In genomic region chr16:88568710-88569613, GRCh38 we compare ENCODE assay signal across 8 cellular contexts. TPM values are rescaled to one million over a fixed set of nuclear protein-coding genes. Genes with fewer than 3 reads are reported as not detected.
DNase-seq lines count a peak whose midpoint lies in the region; ATAC-seq and TF ChIP-seq lines count a peak whose summit lies in the region.

No MANE protein-coding gene starts in this region.

- no peaks in the 10 kb centered on the region for H3K27me3 ChIP-seq in iPS-20b (ENCODE audit: insufficient read depth, low read length)
- no peaks in the 10 kb centered on the region for H3K27me3 ChIP-seq in subcutaneous abdominal adipose tissue (ENCODE audit: control insufficient read depth in 5 of 5, insufficient read depth in 4 of 5, low read length in 5 of 5)

- TF ChIP-seq CTCF in GM10248 (IDR thresholded peaks at IDR 0.05; ENCODE audit: control extremely low read depth, extremely low read depth, low read depth, missing control alignments), result no peak

- POLR2A ChIA-PET in activated CD8-positive, alpha-beta T cell treated with anti-CD3 and anti-CD28 coated beads, Interleukin-2, amount 10 ng/mL, durations not matched to agents 7 days and 5 days (lab: Charles Lee), result interaction anchor here (1.6 to 1.8 kb wide), 2 partner anchors 51 to 68 kb away, joined by 6 read pairs; no protein-coding TSS in a partner anchor
- POLR2A ChIA-PET in GM10248 (lab: Yijun Ruan, JAX), result no interaction called here

- H3K36me3 ChIP-seq in iPS-20b (ENCODE audit: insufficient read depth, low read depth, low read length) (peaks cover 15% of the 10 kb centered on the region; the same call in 1 of the 2 replicates), subcutaneous abdominal adipose tissue (ENCODE audit: control insufficient read depth in 5 of 5, insufficient read depth in 5 of 5, low read length in 5 of 5) (peaks cover 0 to 20% (median 4%) of the 10 kb centered on the region in 5 donors)

- no peaks in the 10 kb centered on the region for H3K27me3 Mint-ChIP-seq in T-helper 2 cell treated with Interferon-gamma antibody and Interleukin-4, amounts not matched to agents 5 μg/mL and 100 μg/mL, for 36 hours (ENCODE audit: low read depth)
- H3K27me3 Mint-ChIP-seq in activated CD8-positive, alpha-beta T cell treated with anti-CD3 and anti-CD28 coated beads, Interleukin-2, amount 10 ng/mL, durations not matched to agents 7 days and 5 days (ENCODE audit: low read depth), result no peaks in the 10 kb centered on the region

- CTCF ChIA-PET in activated CD8-positive, alpha-beta T cell treated with anti-CD3 and anti-CD28 coated beads, Interleukin-2, amount 10 ng/mL, durations not matched to agents 7 days and 5 days (lab: Charles Lee), result interaction anchor here (1.1 kb wide), 1 partner anchor 10 kb away, joined by 5 read pairs; no protein-coding TSS in a partner anchor
- CTCF ChIA-PET in GM10248 (lab: Yijun Ruan, JAX), result no interaction called here

- peaks cover 8% of the 10 kb centered on the region; the same call in 1 of the 2 replicates for H3K4me1 ChIP-seq in iPS-20b (ENCODE audit: insufficient read depth, low read length)
- H3K4me1 ChIP-seq in subcutaneous abdominal adipose tissue (ENCODE audit: control insufficient read depth in 5 of 5, insufficient read depth in 5 of 5, low read length in 5 of 5), result peaks cover 8 to 25% (median 22%) of the 10 kb centered on the region in 5 donors

- no peaks in the 10 kb centered on the region for H3K9me3 Mint-ChIP-seq in T-helper 2 cell treated with Interferon-gamma antibody and Interleukin-4, amounts not matched to agents 5 μg/mL and 100 μg/mL, for 36 hours
- no peaks in the 10 kb centered on the region for H3K9me3 Mint-ChIP-seq in activated CD8-positive, alpha-beta T cell treated with anti-CD3 and anti-CD28 coated beads, Interleukin-2, amount 10 ng/mL, durations not matched to agents 7 days and 5 days (ENCODE audit: insufficient read depth)

- peak overlapping the region; percentile 92; the same call in 1 of the 2 replicates for H3K9ac ChIP-seq in iPS-20b (ENCODE audit: low read depth, low read length)
- H3K9ac ChIP-seq in subcutaneous abdominal adipose tissue (ENCODE audit: low read length in 5 of 5), result peak overlapping the region; percentile 45 to 83 (median 67)

- DNase-seq in T-helper 2 cell treated with Interferon-gamma antibody and Interleukin-4, amounts not matched to agents 5 μg/mL and 100 μg/mL, for 36 hours (ENCODE audit: low spot score), result no peak
- DNase-seq in T-helper 2 cell (no peak), GM10248 (ENCODE audit: extremely low spot score) (no peak), HK-2 (ENCODE audit: unreplicated experiment) (no peak)
- DNase-seq in activated CD8-positive, alpha-beta T cell treated with anti-CD3 and anti-CD28 coated beads, Interleukin-2, amount 10 ng/mL, durations not matched to agents 7 days and 5 days, result no peak
- DNase-seq in stimulated activated naive CD4-positive, alpha-beta T cell treated with Interleukin-2 at 50 U/mL for 16 hours (lab: John Stamatoyannopoulos, UW), result no peak

- peaks cover 17% of the 10 kb centered on the region for H3K36me3 Mint-ChIP-seq in T-helper 2 cell treated with Interferon-gamma antibody and Interleukin-4, amounts not matched to agents 5 μg/mL and 100 μg/mL, for 36 hours (ENCODE audit: low read depth)
- H3K36me3 Mint-ChIP-seq in activated CD8-positive, alpha-beta T cell treated with anti-CD3 and anti-CD28 coated beads, Interleukin-2, amount 10 ng/mL, durations not matched to agents 7 days and 5 days (ENCODE audit: low read depth), result peaks cover 23% of the 10 kb centered on the region

- H3K4me3 ChIP-seq in iPS-20b (ENCODE audit: low read length) (peak overlapping the region; percentile 96), subcutaneous abdominal adipose tissue (ENCODE audit: low read depth in 1 of 5, low read length in 5 of 5) (peak overlapping the region; percentile 69 to 80 (median 78))

- peaks cover 26% of the 10 kb centered on the region for H3K4me1 Mint-ChIP-seq in T-helper 2 cell treated with Interferon-gamma antibody and Interleukin-4, amounts not matched to agents 5 μg/mL and 100 μg/mL, for 36 hours (ENCODE audit: low read depth)
- peaks cover 41% of the 10 kb centered on the region for H3K4me1 Mint-ChIP-seq in activated CD8-positive, alpha-beta T cell treated with anti-CD3 and anti-CD28 coated beads, Interleukin-2, amount 10 ng/mL, durations not matched to agents 7 days and 5 days (ENCODE audit: low read depth)

- peak overlapping the region; percentile 81 for H3K4me3 Mint-ChIP-seq in T-helper 2 cell treated with Interferon-gamma antibody and Interleukin-4, amounts not matched to agents 5 μg/mL and 100 μg/mL, for 36 hours
- peak overlapping the region; percentile 82 for H3K4me3 Mint-ChIP-seq in activated CD8-positive, alpha-beta T cell treated with anti-CD3 and anti-CD28 coated beads, Interleukin-2, amount 10 ng/mL, durations not matched to agents 7 days and 5 days

- H3K9me3 ChIP-seq in iPS-20b (ENCODE audit: insufficient read depth, low read depth, low read length), result no peaks in the 10 kb centered on the region
- H3K9me3 ChIP-seq in subcutaneous abdominal adipose tissue (ENCODE audit: control insufficient read depth in 5 of 5, low read length in 5 of 5), result no peaks in the 10 kb centered on the region

- ATAC-seq in activated CD8-positive, alpha-beta T cell treated with anti-CD3 and anti-CD28 coated beads, Interleukin-2, amount 10 ng/mL, durations not matched to agents 7 days and 5 days, result no peak

- H3K27ac ChIP-seq in iPS-20b (ENCODE audit: low read length) (no peak overlapping the region), subcutaneous abdominal adipose tissue (ENCODE audit: low read depth, low read length) (no peak overlapping the region)

- peak overlapping the region; percentile 80 for H3K27ac Mint-ChIP-seq in T-helper 2 cell treated with Interferon-gamma antibody and Interleukin-4, amounts not matched to agents 5 μg/mL and 100 μg/mL, for 36 hours
- H3K27ac Mint-ChIP-seq in activated CD8-positive, alpha-beta T cell treated with anti-CD3 and anti-CD28 coated beads, Interleukin-2, amount 10 ng/mL, durations not matched to agents 7 days and 5 days, result peak overlapping the region; percentile 88

RNA-seq across cellular contexts. Expression of gene ZC3H18, which starts 1.2 kb away (rescaled TPM):
- 10 to 100 TPM; 80.9 to 90.0 TPM for total RNA-seq in activated CD8-positive, alpha-beta T cell treated with anti-CD3 and anti-CD28 coated beads, Interleukin-2, amount 10 ng/mL, durations not matched to agents 7 days and 5 days
